ENCODE assay signal across 17 cellular contexts in the genomic region with DNA sequence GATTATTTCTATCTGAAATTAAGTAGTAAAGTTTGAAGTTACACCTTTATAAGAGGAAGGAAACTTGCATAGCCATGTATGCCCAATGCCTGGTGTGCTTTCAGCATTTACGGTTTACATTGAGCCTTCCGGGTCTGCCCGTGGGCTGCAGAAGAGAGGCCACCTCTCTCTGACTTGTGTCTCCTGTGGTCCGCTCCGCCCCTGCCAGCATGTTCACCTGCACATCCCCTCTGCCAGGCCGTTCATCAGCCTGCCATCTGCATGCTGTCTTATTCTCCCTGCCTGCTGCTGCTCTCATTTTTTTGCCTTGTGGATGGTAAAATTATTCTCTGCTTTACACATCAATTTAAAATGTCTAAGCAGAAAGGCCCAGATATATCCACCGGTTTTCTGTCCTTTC.
"Had no signal": no experiment of that assay in that cellular context is flagged by ENCODE, and none has a peak within 500 bp of the region (broad histone marks: within the 10 kb centered on the region; RNA-seq: fewer than 3 reads in every experiment).

No MANE protein-coding gene starts in this region.

- H3K27me3 Mint-ChIP-seq: activated B cell treated with CpG ODN at 0.5 μM for 24 hours; stimulated activated naive B cell treated with anti-CD40 and anti-IgM and Interleukin-4, amounts not matched to agents 10 μg/mL and 1 μg/mL and 100 μg/mL, for 72 hours had no signal

- H3K36me3 ChIP-seq: colonic mucosa, ovary, uterus had no signal

- H3K9me3 ChIP-seq: colonic mucosa, esophagus muscularis mucosa, left ventricle myocardium inferior, ovary, tibial nerve, uterus had no signal

- H3K4me1 ChIP-seq: colonic mucosa, uterus had no signal

- DNase-seq: activated B cell treated with CpG ODN at 0.5 μM for 24 hours; activated CD4-positive, alpha-beta T cell treated with anti-CD3 and anti-CD28 coated beads for 48 hours; activated naive CD4-positive, alpha-beta T cell; activated T-cell treated with anti-CD3 and anti-CD28 coated beads, Interleukin-2, amount 50 U/mL, for 4 hours; colonic mucosa; hypothalamus; left ventricle myocardium inferior; SHP77; stimulated activated CD4-positive, alpha-beta T cell treated with anti-CD3 and anti-CD28 coated beads, Interleukin-2, amount 100 ng/mL, for 48 hours; stimulated activated naive B cell treated with anti-CD40 and anti-IgM and Interleukin-4, amounts not matched to agents 10 μg/mL and 1 μg/mL and 100 μg/mL, for 72 hours; uterus had no signal

- H3K27ac Mint-ChIP-seq: activated B cell treated with CpG ODN at 0.5 μM for 24 hours; stimulated activated naive B cell treated with anti-CD40 and anti-IgM and Interleukin-4, amounts not matched to agents 10 μg/mL and 1 μg/mL and 100 μg/mL, for 72 hours; T-helper 1 cell treated with Interleukin-12 subunit alpha and Interleukin-12 subunit beta and Interleukin-4 antibody, amounts not matched to agents 30 μg/mL and 1 μg/mL, for 36 hours had no signal

- H3K4me3 ChIP-seq: cardiac muscle cell, colonic mucosa, esophagus muscularis mucosa, left ventricle myocardium inferior, ovary, tibial nerve, uterus had no signal

- H3K4me1 Mint-ChIP-seq: activated B cell treated with CpG ODN at 0.5 μM for 24 hours; stimulated activated naive B cell treated with anti-CD40 and anti-IgM and Interleukin-4, amounts not matched to agents 10 μg/mL and 1 μg/mL and 100 μg/mL, for 72 hours had no signal

- H3K27ac ChIP-seq: cardiac muscle cell, colonic mucosa, esophagus muscularis mucosa, left ventricle myocardium inferior, ovary, tibial nerve, uterus had no signal

- H3K27me3 ChIP-seq: cardiac muscle cell, colonic mucosa, esophagus muscularis mucosa, ovary, tibial nerve, uterus had no signal

- H3K9me3 Mint-ChIP-seq: activated B cell treated with CpG ODN at 0.5 μM for 24 hours; activated T-cell treated with anti-CD3 and anti-CD28 coated beads, Interleukin-2, amount 50 U/mL, for 4 hours; neural crest cell; stimulated activated naive B cell treated with anti-CD40 and anti-IgM and Interleukin-4, amounts not matched to agents 10 μg/mL and 1 μg/mL and 100 μg/mL, for 72 hours; T-helper 1 cell treated with Interleukin-12 subunit alpha and Interleukin-12 subunit beta and Interleukin-4 antibody, amounts not matched to agents 30 μg/mL and 1 μg/mL, for 36 hours had no signal

- ATAC-seq: activated T-cell treated with anti-CD3 and anti-CD28 coated beads, Interleukin-2, amount 50 U/mL, for 4 hours; stimulated activated naive B cell treated with anti-CD40 and anti-IgM and Interleukin-4, amounts not matched to agents 10 μg/mL and 1 μg/mL and 100 μg/mL, for 72 hours had no signal

- H3K4me3 Mint-ChIP-seq: activated B cell treated with CpG ODN at 0.5 μM for 24 hours; activated T-cell treated with anti-CD3 and anti-CD28 coated beads, Interleukin-2, amount 50 U/mL, for 4 hours; neural crest cell; stimulated activated naive B cell treated with anti-CD40 and anti-IgM and Interleukin-4, amounts not matched to agents 10 μg/mL and 1 μg/mL and 100 μg/mL, for 72 hours; T-helper 1 cell treated with Interleukin-12 subunit alpha and Interleukin-12 subunit beta and Interleukin-4 antibody, amounts not matched to agents 30 μg/mL and 1 μg/mL, for 36 hours had no signal
